Comparison of ENCODE assay signal across 8 cellular contexts in genomic region chr1:6794164-6794563, GRCh38. TPM values are rescaled to one million over a fixed set of nuclear protein-coding genes. Genes with fewer than 3 reads are reported as not detected.
A peak's percentile ranks its signal among the peaks of the same experiment; 100 is the strongest.
DNase-seq lines count a peak whose midpoint lies in the region; ATAC-seq and TF ChIP-seq lines count a peak whose summit lies in the region.

No MANE protein-coding gene starts in this region.

- no peaks in the 10 kb centered on the region for H3K27me3 ChIP-seq in SK-N-SH (ENCODE audit: insufficient read depth)
- no peaks in the 10 kb centered on the region for H3K27me3 ChIP-seq in vagina

- H3K4me2 ChIP-seq in SK-N-SH, result no peak overlapping the region

- no peak overlapping the region for H3K9ac ChIP-seq in SK-N-SH

- H2AFZ ChIP-seq in SK-N-SH (ENCODE audit: low read depth), result no peak overlapping the region

- H3K27ac ChIP-seq in SK-N-SH (ENCODE audit: low read depth in 2 of 2, low read length in 1 of 2) (peak overlapping the region in 1 of 2 experiments; percentile 75; a peak in 2 of 4 replicates), vagina (no peak overlapping the region)

- DNase-seq in AG10803 (ENCODE audit: low read depth) (peak; percentile 70), HT-29 (ENCODE audit: low spot score) (peak; percentile 39), SK-N-SH (peak; percentile 50), glomerular visceral epithelial cell (ENCODE audit: extremely low spot score) (peak; percentile 43), vagina (ENCODE audit: extremely low spot score in 2 of 2) (no peak), posterior cingulate gyrus (no peak)

- H4K20me1 ChIP-seq in SK-N-SH (ENCODE audit: insufficient read depth), result peaks cover 59% of the 10 kb centered on the region

- H3F3A ChIP-seq in SK-N-SH (replicated peaks; ENCODE audit: insufficient read depth), result peaks cover 15% of the 10 kb centered on the region

- intact Hi-C loops in vagina (cut with DNase I) (no loop called here), posterior cingulate gyrus (cut with DNase I) (loop anchor here (2.0 to 5.0 kb wide), 2 partner anchors 277 to 423 kb away; no protein-coding TSS in a partner anchor)

- ATAC-seq in GM21786 (IDR thresholded peaks at IDR 0.05; ENCODE audit: unreplicated experiment) (no peak), GM21390 (IDR thresholded peaks at IDR 0.05; ENCODE audit: unreplicated experiment) (no peak)

- peak; percentile 79 for TF ChIP-seq RAD21 in SK-N-SH (IDR thresholded peaks at IDR 0.05; ENCODE audit: low read length)

- H3K79me2 ChIP-seq in SK-N-SH (ENCODE audit: insufficient read depth), result peaks cover 96% of the 10 kb centered on the region

- TF ChIP-seq CTCF in AG10803 (conservative IDR thresholded peaks at IDR 0.05; ENCODE audit: low read length) (peak; percentile 58), SK-N-SH (IDR thresholded peaks at IDR 0.05) (peak; percentile 68), vagina (IDR thresholded peaks at IDR 0.05) (peak in 2 of 3 experiments; percentile 4 to 30)

- no peaks in the 10 kb centered on the region for H3K9me2 ChIP-seq in SK-N-SH

- no peak overlapping the region for H3K4me3 ChIP-seq in AG10803 (ENCODE audit: low read length)
- H3K4me3 ChIP-seq in SK-N-SH (ENCODE audit: low read depth in 2 of 2, low read length in 1 of 2), result no peak overlapping the region
- H3K4me3 ChIP-seq in vagina, result no peak overlapping the region

- H3K4me1 ChIP-seq in SK-N-SH (ENCODE audit: control insufficient read depth in 1 of 2, insufficient read depth in 2 of 2, low read depth in 1 of 2, low read length in 1 of 2) (peaks cover 5 to 9% of the 10 kb centered on the region in 2 experiments; a peak in 3 of 4 replicates), vagina (peaks cover 19% of the 10 kb centered on the region)

- no peak for TF ChIP-seq EP300 in SK-N-SH (IDR thresholded peaks at IDR 0.05; ENCODE audit: borderline replicate concordance in 1 of 2, low read depth in 1 of 2, low read length in 1 of 2)

- H3K36me3 ChIP-seq in SK-N-SH (replicated peaks in 1 of 2; ENCODE audit: control insufficient read depth in 1 of 2, insufficient read depth in 2 of 2, low read length in 1 of 2) (peaks cover 0 to 6% of the 10 kb centered on the region in 2 experiments), vagina (no peaks in the 10 kb centered on the region)

- 68% methylated on average over 2 of the region's 2 CpGs for WGBS in SK-N-SH (ENCODE audit: low lambda C conversion rate)

- CTCF ChIA-PET in SK-N-SH (lab: Yijun Ruan, JAX), result interaction anchor here (0.7 to 2.0 kb wide), 6 partner anchors 55 to 575 kb away, joined by 3 to 9 read pairs (median 4); no protein-coding TSS in a partner anchor

- no peak for TF ChIP-seq POLR2A in vagina (IDR thresholded peaks at IDR 0.05)

- POLR2A ChIA-PET in SK-N-SH (lab: Yijun Ruan, JAX), result no interaction called here

- no peaks in the 10 kb centered on the region for H3K9me3 ChIP-seq in SK-N-SH
- H3K9me3 ChIP-seq in vagina, result no peaks in the 10 kb centered on the region

TF ChIP-seq in SK-N-SH, 30 proteins besides CTCF, POLR2A, EP300 and RAD21:
- TF ChIP-seq NRF1 (IDR thresholded peaks at IDR 0.05; ENCODE audit: low read depth, low read length) (no peak), SMC3 (IDR thresholded peaks at IDR 0.05; ENCODE audit: low read depth, low read length) (peak; percentile 34; the same call in 1 of the 2 replicates)

RNA-seq across cellular contexts. Expression of gene CAMTA1, which starts 8.9 kb away (rescaled TPM):
- total RNA-seq in HT-29 (2014; rRNA removed; shearing (Covaris generic)), result 38.6 and 62.2 TPM in 2 replicates
- polyA plus RNA-seq in SK-N-SH (2012; rRNA removed), result 44.1 and 63.1 TPM in 2 replicates
- polyA plus RNA-seq in SK-N-SH (2012; cell fraction: cytosol; rRNA removed), result 86.4 and 126 TPM in 2 replicates
- 17.2 and 18.0 TPM in 2 replicates for polyA plus RNA-seq in SK-N-SH (2012; cell fraction: nucleus; rRNA removed)
- 62.9 TPM for total RNA-seq in vagina

Comparison
In these comparisons a context has a peak if more than half of its experiments do, and no peak if none do; other contexts are left out.
1. DNase-seq: peak in AG10803 (single experiment), HT-29 (single experiment), SK-N-SH (single experiment) and glomerular visceral epithelial cell (single experiment); none in vagina (0 of 2) and posterior cingulate gyrus (0 of 10).
2. CTCF ChIP-seq: peak in every context shown above with its lines; median percentile 68 in SK-N-SH; 58 in AG10803; 17 in vagina.